Comparison of ENCODE assay signal across 1 cellular context in the genomic region with DNA sequence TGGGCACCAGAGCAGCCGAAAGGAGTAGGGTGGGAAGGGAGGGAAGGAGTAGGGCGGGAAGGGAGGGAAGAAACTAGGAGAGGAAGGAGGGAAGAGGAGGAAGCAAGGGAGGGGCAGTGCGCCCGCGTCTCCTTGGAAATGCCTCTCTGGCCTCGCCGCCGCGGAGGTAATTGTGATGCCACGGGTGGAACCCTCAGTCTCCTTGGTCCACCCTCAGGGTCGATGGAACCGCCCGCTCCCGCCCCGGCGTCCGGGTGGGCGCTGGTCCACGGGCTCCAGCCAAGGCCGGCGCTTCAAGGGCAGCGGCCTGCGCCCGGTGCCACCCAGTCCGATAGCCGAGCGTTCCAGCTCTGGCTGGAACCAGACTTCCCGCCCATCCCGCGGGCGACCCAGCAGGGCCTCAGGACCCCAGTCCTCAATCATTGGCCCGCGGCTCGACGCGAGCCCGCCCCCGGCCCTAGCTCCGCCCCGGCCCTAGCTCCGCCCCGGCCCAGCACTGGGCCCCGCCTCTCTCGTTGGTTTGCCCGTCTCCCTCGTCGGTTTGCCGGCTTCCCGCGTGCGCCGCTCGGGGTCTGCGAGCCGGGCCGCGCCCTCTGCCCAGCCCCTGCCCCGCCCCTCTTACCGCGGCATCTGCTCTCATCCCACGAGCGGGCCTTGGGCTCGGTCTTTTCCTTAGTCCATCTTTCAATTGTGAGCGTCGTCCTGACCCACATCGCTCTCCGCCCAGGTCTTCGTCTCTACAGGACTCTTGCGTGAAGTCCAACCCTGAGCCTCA.
TF ChIP-seq lines count a peak whose summit lies in the region.

No MANE protein-coding gene starts in this region.

TF ChIP-seq in HepG2, 621 proteins besides CTCF, POLR2A, EP300 and RAD21 (continued from another document and continues in another):
- TF ChIP-seq ZNF24 (IDR thresholded peaks at IDR 0.05) (no peak), ARNT (IDR thresholded peaks at IDR 0.05) (no peak), ZIK1 (CRISPR knock-in tag; IDR thresholded peaks at IDR 0.05; ENCODE audit: borderline replicate concordance, low read depth) (peak; percentile 89; the same call in 1 of the 2 replicates), ZNF598 (CRISPR knock-in tag; IDR thresholded peaks at IDR 0.05; ENCODE audit: borderline replicate concordance) (peak; percentile 69; the same call in 1 of the 2 replicates), GLI4 (CRISPR knock-in tag; IDR thresholded peaks at IDR 0.05; ENCODE audit: borderline replicate concordance) (peak; percentile 35; the same call in 1 of the 2 replicates), PPARG (CRISPR knock-in tag; conservative IDR thresholded peaks at IDR 0.05) (peak; percentile 65; the same call in 1 of the 2 replicates), ZBTB1 (CRISPR knock-in tag; IDR thresholded peaks at IDR 0.05; ENCODE audit: borderline replicate concordance) (no peak), MEIS2 (CRISPR knock-in tag; IDR thresholded peaks at IDR 0.05) (peak; percentile 50; the same call in 1 of the 2 replicates), GATA4 (IDR thresholded peaks at IDR 0.05; ENCODE audit: borderline replicate concordance, low read depth) (peak; percentile 50; the same call in 1 of the 2 replicates), ZNF446 (CRISPR knock-in tag; IDR thresholded peaks at IDR 0.05) (peak; percentile 27; the same call in 1 of the 2 replicates), RBFOX2 (IDR thresholded peaks at IDR 0.05; ENCODE audit: low read depth, low read length) (peak; percentile 98), U2AF1 (optimal IDR thresholded peaks at IDR 0.05; ENCODE audit: low read depth, low read length) (peak; percentile 37), ZNF143 (CRISPR knock-in tag; IDR thresholded peaks at IDR 0.05) (peak; percentile 46), SYNCRIP (IDR thresholded peaks at IDR 0.05; ENCODE audit: insufficient read depth, low read depth, low read length) (no peak), MBNL3 (CRISPR knock-in tag; conservative IDR thresholded peaks at IDR 0.05) (no peak), RELA (CRISPR knock-in tag; IDR thresholded peaks at IDR 0.05) (no peak), TARDBP (CRISPR knock-in tag; IDR thresholded peaks at IDR 0.05) (peak; percentile 78), ZNF510 (CRISPR knock-in tag; IDR thresholded peaks at IDR 0.05; ENCODE audit: low read depth) (no peak)
- TF ChIP-seq, protein P1, sequence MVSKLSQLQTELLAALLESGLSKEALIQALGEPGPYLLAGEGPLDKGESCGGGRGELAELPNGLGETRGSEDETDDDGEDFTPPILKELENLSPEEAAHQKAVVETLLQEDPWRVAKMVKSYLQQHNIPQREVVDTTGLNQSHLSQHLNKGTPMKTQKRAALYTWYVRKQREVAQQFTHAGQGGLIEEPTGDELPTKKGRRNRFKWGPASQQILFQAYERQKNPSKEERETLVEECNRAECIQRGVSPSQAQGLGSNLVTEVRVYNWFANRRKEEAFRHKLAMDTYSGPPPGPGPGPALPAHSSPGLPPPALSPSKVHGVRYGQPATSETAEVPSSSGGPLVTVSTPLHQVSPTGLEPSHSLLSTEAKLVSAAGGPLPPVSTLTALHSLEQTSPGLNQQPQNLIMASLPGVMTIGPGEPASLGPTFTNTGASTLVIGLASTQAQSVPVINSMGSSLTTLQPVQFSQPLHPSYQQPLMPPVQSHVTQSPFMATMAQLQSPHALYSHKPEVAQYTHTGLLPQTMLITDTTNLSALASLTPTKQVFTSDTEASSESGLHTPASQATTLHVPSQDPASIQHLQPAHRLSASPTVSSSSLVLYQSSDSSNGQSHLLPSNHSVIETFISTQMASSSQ (IDR thresholded peaks at IDR 0.05; ENCODE audit: low read depth) = no peak
- TF ChIP-seq, protein P1 (CRISPR knock-in tag; IDR thresholded peaks at IDR 0.05; ENCODE audit: borderline replicate concordance) = peak; percentile 56; the same call in 1 of the 2 replicates
- TF ChIP-seq, protein P2, sequence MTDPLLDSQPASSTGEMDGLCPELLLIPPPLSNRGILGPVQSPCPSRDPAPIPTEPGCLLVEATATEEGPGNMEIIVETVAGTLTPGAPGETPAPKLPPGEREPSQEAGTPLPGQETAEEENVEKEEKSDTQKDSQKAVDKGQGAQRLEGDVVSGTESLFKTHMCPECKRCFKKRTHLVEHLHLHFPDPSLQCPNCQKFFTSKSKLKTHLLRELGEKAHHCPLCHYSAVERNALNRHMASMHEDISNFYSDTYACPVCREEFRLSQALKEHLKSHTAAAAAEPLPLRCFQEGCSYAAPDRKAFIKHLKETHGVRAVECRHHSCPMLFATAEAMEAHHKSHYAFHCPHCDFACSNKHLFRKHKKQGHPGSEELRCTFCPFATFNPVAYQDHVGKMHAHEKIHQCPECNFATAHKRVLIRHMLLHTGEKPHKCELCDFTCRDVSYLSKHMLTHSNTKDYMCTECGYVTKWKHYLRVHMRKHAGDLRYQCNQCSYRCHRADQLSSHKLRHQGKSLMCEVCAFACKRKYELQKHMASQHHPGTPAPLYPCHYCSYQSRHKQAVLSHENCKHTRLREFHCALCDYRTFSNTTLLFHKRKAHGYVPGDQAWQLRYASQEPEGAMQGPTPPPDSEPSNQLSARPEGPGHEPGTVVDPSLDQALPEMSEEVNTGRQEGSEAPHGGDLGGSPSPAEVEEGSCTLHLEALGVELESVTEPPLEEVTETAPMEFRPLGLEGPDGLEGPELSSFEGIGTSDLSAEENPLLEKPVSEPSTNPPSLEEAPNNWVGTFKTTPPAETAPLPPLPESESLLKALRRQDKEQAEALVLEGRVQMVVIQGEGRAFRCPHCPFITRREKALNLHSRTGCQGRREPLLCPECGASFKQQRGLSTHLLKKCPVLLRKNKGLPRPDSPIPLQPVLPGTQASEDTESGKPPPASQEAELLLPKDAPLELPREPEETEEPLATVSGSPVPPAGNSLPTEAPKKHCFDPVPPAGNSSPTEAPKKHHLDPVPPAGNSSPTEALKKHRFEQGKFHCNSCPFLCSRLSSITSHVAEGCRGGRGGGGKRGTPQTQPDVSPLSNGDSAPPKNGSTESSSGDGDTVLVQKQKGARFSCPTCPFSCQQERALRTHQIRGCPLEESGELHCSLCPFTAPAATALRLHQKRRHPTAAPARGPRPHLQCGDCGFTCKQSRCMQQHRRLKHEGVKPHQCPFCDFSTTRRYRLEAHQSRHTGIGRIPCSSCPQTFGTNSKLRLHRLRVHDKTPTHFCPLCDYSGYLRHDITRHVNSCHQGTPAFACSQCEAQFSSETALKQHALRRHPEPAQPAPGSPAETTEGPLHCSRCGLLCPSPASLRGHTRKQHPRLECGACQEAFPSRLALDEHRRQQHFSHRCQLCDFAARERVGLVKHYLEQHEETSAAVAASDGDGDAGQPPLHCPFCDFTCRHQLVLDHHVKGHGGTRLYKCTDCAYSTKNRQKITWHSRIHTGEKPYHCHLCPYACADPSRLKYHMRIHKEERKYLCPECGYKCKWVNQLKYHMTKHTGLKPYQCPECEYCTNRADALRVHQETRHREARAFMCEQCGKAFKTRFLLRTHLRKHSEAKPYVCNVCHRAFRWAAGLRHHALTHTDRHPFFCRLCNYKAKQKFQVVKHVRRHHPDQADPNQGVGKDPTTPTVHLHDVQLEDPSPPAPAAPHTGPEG (CRISPR knock-in tag; IDR thresholded peaks at IDR 0.05) = peak; percentile 62
- TF ChIP-seq, protein P3, sequence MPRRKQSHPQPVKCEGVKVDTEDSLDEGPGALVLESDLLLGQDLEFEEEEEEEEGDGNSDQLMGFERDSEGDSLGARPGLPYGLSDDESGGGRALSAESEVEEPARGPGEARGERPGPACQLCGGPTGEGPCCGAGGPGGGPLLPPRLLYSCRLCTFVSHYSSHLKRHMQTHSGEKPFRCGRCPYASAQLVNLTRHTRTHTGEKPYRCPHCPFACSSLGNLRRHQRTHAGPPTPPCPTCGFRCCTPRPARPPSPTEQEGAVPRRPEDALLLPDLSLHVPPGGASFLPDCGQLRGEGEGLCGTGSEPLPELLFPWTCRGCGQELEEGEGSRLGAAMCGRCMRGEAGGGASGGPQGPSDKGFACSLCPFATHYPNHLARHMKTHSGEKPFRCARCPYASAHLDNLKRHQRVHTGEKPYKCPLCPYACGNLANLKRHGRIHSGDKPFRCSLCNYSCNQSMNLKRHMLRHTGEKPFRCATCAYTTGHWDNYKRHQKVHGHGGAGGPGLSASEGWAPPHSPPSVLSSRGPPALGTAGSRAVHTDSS (CRISPR knock-in tag; conservative IDR thresholded peaks at IDR 0.05) = 0 out of 2 replicates have a peak, but pooled peaks have one; percentile 47
- TF ChIP-seq, protein P4, sequence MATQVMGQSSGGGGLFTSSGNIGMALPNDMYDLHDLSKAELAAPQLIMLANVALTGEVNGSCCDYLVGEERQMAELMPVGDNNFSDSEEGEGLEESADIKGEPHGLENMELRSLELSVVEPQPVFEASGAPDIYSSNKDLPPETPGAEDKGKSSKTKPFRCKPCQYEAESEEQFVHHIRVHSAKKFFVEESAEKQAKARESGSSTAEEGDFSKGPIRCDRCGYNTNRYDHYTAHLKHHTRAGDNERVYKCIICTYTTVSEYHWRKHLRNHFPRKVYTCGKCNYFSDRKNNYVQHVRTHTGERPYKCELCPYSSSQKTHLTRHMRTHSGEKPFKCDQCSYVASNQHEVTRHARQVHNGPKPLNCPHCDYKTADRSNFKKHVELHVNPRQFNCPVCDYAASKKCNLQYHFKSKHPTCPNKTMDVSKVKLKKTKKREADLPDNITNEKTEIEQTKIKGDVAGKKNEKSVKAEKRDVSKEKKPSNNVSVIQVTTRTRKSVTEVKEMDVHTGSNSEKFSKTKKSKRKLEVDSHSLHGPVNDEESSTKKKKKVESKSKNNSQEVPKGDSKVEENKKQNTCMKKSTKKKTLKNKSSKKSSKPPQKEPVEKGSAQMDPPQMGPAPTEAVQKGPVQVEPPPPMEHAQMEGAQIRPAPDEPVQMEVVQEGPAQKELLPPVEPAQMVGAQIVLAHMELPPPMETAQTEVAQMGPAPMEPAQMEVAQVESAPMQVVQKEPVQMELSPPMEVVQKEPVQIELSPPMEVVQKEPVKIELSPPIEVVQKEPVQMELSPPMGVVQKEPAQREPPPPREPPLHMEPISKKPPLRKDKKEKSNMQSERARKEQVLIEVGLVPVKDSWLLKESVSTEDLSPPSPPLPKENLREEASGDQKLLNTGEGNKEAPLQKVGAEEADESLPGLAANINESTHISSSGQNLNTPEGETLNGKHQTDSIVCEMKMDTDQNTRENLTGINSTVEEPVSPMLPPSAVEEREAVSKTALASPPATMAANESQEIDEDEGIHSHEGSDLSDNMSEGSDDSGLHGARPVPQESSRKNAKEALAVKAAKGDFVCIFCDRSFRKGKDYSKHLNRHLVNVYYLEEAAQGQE (IDR thresholded peaks at IDR 0.05; ENCODE audit: borderline replicate concordance in 1 of 2, low read depth in 1 of 2, low read length in 2 of 2) = peak in 1 of 2 experiments; percentile 72; a peak in 1 of 4 replicates
- TF ChIP-seq, protein P5, sequence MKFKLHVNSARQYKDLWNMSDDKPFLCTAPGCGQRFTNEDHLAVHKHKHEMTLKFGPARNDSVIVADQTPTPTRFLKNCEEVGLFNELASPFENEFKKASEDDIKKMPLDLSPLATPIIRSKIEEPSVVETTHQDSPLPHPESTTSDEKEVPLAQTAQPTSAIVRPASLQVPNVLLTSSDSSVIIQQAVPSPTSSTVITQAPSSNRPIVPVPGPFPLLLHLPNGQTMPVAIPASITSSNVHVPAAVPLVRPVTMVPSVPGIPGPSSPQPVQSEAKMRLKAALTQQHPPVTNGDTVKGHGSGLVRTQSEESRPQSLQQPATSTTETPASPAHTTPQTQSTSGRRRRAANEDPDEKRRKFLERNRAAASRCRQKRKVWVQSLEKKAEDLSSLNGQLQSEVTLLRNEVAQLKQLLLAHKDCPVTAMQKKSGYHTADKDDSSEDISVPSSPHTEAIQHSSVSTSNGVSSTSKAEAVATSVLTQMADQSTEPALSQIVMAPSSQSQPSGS (CRISPR knock-in tag; IDR thresholded peaks at IDR 0.05) = peak; percentile 21; the same call in 1 of the 2 replicates
- TF ChIP-seq, protein P6, sequence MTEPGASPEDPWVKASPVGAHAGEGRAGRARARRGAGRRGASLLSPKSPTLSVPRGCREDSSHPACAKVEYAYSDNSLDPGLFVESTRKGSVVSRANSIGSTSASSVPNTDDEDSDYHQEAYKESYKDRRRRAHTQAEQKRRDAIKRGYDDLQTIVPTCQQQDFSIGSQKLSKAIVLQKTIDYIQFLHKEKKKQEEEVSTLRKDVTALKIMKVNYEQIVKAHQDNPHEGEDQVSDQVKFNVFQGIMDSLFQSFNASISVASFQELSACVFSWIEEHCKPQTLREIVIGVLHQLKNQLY (CRISPR knock-in tag; IDR thresholded peaks at IDR 0.05) = peak; percentile 34; the same call in 1 of the 2 replicates
- TF ChIP-seq, protein P7, sequence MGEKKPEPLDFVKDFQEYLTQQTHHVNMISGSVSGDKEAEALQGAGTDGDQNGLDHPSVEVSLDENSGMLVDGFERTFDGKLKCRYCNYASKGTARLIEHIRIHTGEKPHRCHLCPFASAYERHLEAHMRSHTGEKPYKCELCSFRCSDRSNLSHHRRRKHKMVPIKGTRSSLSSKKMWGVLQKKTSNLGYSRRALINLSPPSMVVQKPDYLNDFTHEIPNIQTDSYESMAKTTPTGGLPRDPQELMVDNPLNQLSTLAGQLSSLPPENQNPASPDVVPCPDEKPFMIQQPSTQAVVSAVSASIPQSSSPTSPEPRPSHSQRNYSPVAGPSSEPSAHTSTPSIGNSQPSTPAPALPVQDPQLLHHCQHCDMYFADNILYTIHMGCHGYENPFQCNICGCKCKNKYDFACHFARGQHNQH (CRISPR knock-in tag; IDR thresholded peaks at IDR 0.05) = peak; percentile 57
- TF ChIP-seq, protein P8, sequence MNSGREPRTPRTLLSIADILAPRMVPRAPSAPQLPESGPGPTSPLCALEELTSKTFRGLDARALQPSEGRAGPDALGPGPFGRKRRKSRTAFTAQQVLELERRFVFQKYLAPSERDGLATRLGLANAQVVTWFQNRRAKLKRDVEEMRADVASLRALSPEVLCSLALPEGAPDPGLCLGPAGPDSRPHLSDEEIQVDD (CRISPR knock-in tag; IDR thresholded peaks at IDR 0.05; ENCODE audit: borderline replicate concordance) = no peak
- TF ChIP-seq, protein P9, sequence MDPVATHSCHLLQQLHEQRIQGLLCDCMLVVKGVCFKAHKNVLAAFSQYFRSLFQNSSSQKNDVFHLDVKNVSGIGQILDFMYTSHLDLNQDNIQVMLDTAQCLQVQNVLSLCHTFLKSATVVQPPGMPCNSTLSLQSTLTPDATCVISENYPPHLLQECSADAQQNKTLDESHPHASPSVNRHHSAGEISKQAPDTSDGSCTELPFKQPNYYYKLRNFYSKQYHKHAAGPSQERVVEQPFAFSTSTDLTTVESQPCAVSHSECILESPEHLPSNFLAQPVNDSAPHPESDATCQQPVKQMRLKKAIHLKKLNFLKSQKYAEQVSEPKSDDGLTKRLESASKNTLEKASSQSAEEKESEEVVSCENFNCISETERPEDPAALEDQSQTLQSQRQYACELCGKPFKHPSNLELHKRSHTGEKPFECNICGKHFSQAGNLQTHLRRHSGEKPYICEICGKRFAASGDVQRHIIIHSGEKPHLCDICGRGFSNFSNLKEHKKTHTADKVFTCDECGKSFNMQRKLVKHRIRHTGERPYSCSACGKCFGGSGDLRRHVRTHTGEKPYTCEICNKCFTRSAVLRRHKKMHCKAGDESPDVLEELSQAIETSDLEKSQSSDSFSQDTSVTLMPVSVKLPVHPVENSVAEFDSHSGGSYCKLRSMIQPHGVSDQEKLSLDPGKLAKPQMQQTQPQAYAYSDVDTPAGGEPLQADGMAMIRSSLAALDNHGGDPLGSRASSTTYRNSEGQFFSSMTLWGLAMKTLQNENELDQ (CRISPR knock-in tag; IDR thresholded peaks at IDR 0.05; ENCODE audit: borderline replicate concordance) = no peak
